ENCODE assay signal across 1 cellular context in the genomic region with DNA sequence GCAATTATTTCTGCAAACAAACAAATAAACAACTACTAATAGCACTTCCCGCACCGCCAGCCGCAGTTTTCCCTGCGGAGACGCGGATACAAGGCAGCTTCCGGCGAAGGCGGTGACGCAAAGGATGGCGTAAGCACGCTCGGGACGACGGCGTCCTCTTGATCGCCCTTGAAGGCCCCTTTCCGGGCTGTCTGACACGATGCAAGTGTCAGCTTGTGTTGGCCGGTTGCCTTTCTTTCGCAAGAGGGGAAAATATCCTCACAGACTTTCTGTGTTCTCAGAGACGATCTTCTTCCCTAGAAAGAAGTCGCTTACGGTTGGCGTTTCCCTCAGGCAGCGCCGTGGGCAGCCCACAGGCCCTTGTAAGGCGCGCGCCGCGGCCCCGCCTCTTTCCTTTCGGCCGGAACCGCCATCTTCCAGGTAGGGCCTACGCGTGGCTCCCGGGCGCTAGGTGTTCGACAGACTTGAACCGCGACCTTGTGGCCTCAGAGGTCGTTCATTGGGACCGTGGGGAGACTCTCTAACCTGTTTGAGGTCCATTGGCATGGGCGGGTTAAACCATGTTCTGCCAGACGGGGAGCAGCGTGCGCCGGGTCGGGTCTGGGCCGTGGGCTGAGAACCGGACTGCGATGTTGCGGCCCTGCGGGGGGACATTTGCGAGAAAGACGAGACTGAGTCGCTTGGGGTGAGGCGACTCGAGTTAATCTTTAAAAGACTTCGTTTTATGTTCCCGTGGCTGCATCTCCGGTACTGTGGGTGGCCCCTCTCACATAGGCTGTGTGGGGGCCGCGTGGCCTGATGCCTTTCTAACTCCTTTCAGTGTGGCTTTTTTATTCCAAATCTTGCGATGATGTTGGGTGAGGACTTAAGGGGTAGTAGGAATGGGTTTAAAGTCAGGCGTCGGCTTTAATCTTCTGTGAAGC.
TF ChIP-seq lines count a peak whose summit lies in the region.

A gene (plus strand): TSS at position 393 of the 923 bp plus-strand sequence. CDS start 2,219 bp downstream, outside the sequence.

TF ChIP-seq in K562, 482 proteins besides CTCF, POLR2A, EP300 and RAD21 (continued from another document and continues in another):
- 0 out of 2 replicates have a peak, but pooled peaks have one; percentile 40 for TF ChIP-seq NR4A1 (CRISPR knock-in tag; IDR thresholded peaks at IDR 0.05)
- no peak for TF ChIP-seq NR4A1 (tag; IDR thresholded peaks at IDR 0.05)
- 0 out of 2 replicates have a peak, but pooled peaks have one; percentile 17 for TF ChIP-seq TCF3 (CRISPR knock-in tag; IDR thresholded peaks at IDR 0.05)
- TF ChIP-seq HDAC1 (IDR thresholded peaks at IDR 0.05): peak in 1 of 2 experiments; percentile 55; a peak in 2 of 4 replicates
- TF ChIP-seq TAL1 (IDR thresholded peaks at IDR 0.05): peak; percentile 36
- TF ChIP-seq, protein P1, sequence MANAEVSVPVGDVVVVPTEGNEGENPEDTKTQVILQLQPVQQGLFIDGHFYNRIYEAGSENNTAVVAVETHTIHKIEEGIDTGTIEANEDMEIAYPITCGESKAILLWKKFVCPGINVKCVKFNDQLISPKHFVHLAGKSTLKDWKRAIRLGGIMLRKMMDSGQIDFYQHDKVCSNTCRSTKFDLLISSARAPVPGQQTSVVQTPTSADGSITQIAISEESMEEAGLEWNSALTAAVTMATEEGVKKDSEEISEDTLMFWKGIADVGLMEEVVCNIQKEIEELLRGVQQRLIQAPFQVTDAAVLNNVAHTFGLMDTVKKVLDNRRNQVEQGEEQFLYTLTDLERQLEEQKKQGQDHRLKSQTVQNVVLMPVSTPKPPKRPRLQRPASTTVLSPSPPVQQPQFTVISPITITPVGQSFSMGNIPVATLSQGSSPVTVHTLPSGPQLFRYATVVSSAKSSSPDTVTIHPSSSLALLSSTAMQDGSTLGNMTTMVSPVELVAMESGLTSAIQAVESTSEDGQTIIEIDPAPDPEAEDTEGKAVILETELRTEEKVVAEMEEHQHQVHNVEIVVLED (CRISPR knock-in tag; IDR thresholded peaks at IDR 0.05): peak; percentile 94
- no peak for TF ChIP-seq XRCC4 (IDR thresholded peaks at IDR 0.05; ENCODE audit: extremely low read depth, insufficient read depth, insufficient read length)
- TF ChIP-seq POLR2H (tag; IDR thresholded peaks at IDR 0.05; ENCODE audit: low read depth): peak; percentile 83
- TF ChIP-seq NFIC (IDR thresholded peaks at IDR 0.05): peak; percentile 79
- no peak for TF ChIP-seq MAFG (tag; conservative IDR thresholded peaks at IDR 0.05)
- TF ChIP-seq RBM22 (IDR thresholded peaks at IDR 0.05; ENCODE audit: low read depth, low read length, poor library complexity, severe bottlenecking): peak; percentile 71
- 0 out of 2 replicates have a peak, but pooled peaks have one; percentile 35 for TF ChIP-seq ZNF263 (CRISPR knock-in tag; IDR thresholded peaks at IDR 0.05; ENCODE audit: borderline replicate concordance)
- peak; percentile 80 for TF ChIP-seq ZZZ3 (IDR thresholded peaks at IDR 0.05)
- TF ChIP-seq ETV1 (tag; conservative IDR thresholded peaks at IDR 0.05; ENCODE audit: low read depth): peak; percentile 92
- no peak for TF ChIP-seq RFX5 (IDR thresholded peaks at IDR 0.05; ENCODE audit: low read depth, low read length)
- TF ChIP-seq SIX5 (IDR thresholded peaks at IDR 0.05; ENCODE audit: borderline replicate concordance in 1 of 2, insufficient read depth in 1 of 2, low read depth in 1 of 2, low read length in 2 of 2): no peak
- TF ChIP-seq ZC3H8 (IDR thresholded peaks at IDR 0.05): no peak
- no peak for TF ChIP-seq GABPB2 (CRISPR knock-in tag; conservative IDR thresholded peaks at IDR 0.05)
- TF ChIP-seq RBM15 (IDR thresholded peaks at IDR 0.05; ENCODE audit: insufficient read depth, low read length): no peak
- no peak for TF ChIP-seq ZNF134 (CRISPR knock-in tag; conservative IDR thresholded peaks at IDR 0.05)
- TF ChIP-seq, protein P2, sequence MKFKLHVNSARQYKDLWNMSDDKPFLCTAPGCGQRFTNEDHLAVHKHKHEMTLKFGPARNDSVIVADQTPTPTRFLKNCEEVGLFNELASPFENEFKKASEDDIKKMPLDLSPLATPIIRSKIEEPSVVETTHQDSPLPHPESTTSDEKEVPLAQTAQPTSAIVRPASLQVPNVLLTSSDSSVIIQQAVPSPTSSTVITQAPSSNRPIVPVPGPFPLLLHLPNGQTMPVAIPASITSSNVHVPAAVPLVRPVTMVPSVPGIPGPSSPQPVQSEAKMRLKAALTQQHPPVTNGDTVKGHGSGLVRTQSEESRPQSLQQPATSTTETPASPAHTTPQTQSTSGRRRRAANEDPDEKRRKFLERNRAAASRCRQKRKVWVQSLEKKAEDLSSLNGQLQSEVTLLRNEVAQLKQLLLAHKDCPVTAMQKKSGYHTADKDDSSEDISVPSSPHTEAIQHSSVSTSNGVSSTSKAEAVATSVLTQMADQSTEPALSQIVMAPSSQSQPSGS (CRISPR knock-in tag; IDR thresholded peaks at IDR 0.05): no peak
- TF ChIP-seq YY1 (IDR thresholded peaks at IDR 0.05; ENCODE audit: borderline replicate concordance in 1 of 3, control insufficient read depth in 1 of 3, extremely low read depth in 1 of 3, insufficient read depth in 3 of 3, insufficient read length in 1 of 3, insufficient replicate concordance in 2 of 3, low read depth in 1 of 3, low read length in 2 of 3): peak in 2 of 3 experiments; percentile 87 to 91
- no peak for TF ChIP-seq ZNF165 (CRISPR knock-in tag; IDR thresholded peaks at IDR 0.05; ENCODE audit: borderline replicate concordance)
- TF ChIP-seq ZNF3 (CRISPR knock-in tag; IDR thresholded peaks at IDR 0.05): no peak
- no peak for TF ChIP-seq POLR3A (IDR thresholded peaks at IDR 0.05; ENCODE audit: borderline replicate concordance, extremely low read depth, insufficient read depth, insufficient read length)
- no peak for TF ChIP-seq ZNF764 (CRISPR knock-in tag; IDR thresholded peaks at IDR 0.05; ENCODE audit: low read depth)
- TF ChIP-seq SAP30 (IDR thresholded peaks at IDR 0.05; ENCODE audit: borderline replicate concordance, insufficient read depth, low read depth, low read length, poor library complexity, severe bottlenecking): peak; percentile 41
- TF ChIP-seq ZNF696 (CRISPR knock-in tag; conservative IDR thresholded peaks at IDR 0.05): no peak
- TF ChIP-seq, protein P3, sequence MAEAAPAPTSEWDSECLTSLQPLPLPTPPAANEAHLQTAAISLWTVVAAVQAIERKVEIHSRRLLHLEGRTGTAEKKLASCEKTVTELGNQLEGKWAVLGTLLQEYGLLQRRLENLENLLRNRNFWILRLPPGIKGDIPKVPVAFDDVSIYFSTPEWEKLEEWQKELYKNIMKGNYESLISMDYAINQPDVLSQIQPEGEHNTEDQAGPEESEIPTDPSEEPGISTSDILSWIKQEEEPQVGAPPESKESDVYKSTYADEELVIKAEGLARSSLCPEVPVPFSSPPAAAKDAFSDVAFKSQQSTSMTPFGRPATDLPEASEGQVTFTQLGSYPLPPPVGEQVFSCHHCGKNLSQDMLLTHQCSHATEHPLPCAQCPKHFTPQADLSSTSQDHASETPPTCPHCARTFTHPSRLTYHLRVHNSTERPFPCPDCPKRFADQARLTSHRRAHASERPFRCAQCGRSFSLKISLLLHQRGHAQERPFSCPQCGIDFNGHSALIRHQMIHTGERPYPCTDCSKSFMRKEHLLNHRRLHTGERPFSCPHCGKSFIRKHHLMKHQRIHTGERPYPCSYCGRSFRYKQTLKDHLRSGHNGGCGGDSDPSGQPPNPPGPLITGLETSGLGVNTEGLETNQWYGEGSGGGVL (CRISPR knock-in tag; IDR thresholded peaks at IDR 0.05): no peak
- TF ChIP-seq WHSC1 (IDR thresholded peaks at IDR 0.05; ENCODE audit: low read length): no peak
- TF ChIP-seq CBFB (CRISPR knock-in tag; IDR thresholded peaks at IDR 0.05): no peak
- no peak for TF ChIP-seq ZNF668 (CRISPR knock-in tag; IDR thresholded peaks at IDR 0.05)
- no peak for TF ChIP-seq SPI1 (IDR thresholded peaks at IDR 0.05; ENCODE audit: borderline replicate concordance, low read depth, low read length)
- TF ChIP-seq ZNF507 (tag; conservative IDR thresholded peaks at IDR 0.05): no peak
- peak; percentile 92 for TF ChIP-seq GABPB1 (CRISPR knock-in tag; IDR thresholded peaks at IDR 0.05)
- no peak for TF ChIP-seq RHOXF2B (CRISPR knock-in tag; conservative IDR thresholded peaks at IDR 0.05)
- TF ChIP-seq SNRNP70 (optimal IDR thresholded peaks at IDR 0.05; ENCODE audit: low read depth, low read length): no peak
- TF ChIP-seq, protein P4, sequence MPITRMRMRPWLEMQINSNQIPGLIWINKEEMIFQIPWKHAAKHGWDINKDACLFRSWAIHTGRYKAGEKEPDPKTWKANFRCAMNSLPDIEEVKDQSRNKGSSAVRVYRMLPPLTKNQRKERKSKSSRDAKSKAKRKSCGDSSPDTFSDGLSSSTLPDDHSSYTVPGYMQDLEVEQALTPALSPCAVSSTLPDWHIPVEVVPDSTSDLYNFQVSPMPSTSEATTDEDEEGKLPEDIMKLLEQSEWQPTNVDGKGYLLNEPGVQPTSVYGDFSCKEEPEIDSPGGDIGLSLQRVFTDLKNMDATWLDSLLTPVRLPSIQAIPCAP (CRISPR knock-in tag; IDR thresholded peaks at IDR 0.05; ENCODE audit: borderline replicate concordance): no peak
- TF ChIP-seq, protein P5, sequence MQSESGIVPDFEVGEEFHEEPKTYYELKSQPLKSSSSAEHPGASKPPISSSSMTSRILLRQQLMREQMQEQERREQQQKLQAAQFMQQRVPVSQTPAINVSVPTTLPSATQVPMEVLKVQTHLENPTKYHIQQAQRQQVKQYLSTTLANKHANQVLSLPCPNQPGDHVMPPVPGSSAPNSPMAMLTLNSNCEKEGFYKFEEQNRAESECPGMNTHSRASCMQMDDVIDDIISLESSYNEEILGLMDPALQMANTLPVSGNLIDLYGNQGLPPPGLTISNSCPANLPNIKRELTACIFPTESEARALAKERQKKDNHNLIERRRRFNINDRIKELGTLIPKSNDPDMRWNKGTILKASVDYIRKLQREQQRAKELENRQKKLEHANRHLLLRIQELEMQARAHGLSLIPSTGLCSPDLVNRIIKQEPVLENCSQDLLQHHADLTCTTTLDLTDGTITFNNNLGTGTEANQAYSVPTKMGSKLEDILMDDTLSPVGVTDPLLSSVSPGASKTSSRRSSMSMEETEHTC (IDR thresholded peaks at IDR 0.05): no peak
- TF ChIP-seq TEAD2 (tag; IDR thresholded peaks at IDR 0.05): no peak
- TF ChIP-seq NELFE (IDR thresholded peaks at IDR 0.05; ENCODE audit: insufficient read depth, insufficient read length): no peak
- TF ChIP-seq, protein P6, sequence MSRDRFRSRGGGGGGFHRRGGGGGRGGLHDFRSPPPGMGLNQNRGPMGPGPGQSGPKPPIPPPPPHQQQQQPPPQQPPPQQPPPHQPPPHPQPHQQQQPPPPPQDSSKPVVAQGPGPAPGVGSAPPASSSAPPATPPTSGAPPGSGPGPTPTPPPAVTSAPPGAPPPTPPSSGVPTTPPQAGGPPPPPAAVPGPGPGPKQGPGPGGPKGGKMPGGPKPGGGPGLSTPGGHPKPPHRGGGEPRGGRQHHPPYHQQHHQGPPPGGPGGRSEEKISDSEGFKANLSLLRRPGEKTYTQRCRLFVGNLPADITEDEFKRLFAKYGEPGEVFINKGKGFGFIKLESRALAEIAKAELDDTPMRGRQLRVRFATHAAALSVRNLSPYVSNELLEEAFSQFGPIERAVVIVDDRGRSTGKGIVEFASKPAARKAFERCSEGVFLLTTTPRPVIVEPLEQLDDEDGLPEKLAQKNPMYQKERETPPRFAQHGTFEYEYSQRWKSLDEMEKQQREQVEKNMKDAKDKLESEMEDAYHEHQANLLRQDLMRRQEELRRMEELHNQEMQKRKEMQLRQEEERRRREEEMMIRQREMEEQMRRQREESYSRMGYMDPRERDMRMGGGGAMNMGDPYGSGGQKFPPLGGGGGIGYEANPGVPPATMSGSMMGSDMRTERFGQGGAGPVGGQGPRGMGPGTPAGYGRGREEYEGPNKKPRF (IDR thresholded peaks at IDR 0.05; ENCODE audit: low read depth, low read length): no peak
- TF ChIP-seq, protein P7, sequence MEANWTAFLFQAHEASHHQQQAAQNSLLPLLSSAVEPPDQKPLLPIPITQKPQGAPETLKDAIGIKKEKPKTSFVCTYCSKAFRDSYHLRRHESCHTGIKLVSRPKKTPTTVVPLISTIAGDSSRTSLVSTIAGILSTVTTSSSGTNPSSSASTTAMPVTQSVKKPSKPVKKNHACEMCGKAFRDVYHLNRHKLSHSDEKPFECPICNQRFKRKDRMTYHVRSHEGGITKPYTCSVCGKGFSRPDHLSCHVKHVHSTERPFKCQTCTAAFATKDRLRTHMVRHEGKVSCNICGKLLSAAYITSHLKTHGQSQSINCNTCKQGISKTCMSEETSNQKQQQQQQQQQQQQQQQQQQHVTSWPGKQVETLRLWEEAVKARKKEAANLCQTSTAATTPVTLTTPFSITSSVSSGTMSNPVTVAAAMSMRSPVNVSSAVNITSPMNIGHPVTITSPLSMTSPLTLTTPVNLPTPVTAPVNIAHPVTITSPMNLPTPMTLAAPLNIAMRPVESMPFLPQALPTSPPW (CRISPR knock-in tag; IDR thresholded peaks at IDR 0.05): peak; percentile 79
- TF ChIP-seq ZNF232 (CRISPR knock-in tag; IDR thresholded peaks at IDR 0.05): no peak
- no peak for TF ChIP-seq SRSF7 (optimal IDR thresholded peaks at IDR 0.05; ENCODE audit: low read depth, low read length)
- TF ChIP-seq KDM2B (CRISPR knock-in tag; IDR thresholded peaks at IDR 0.05): no peak
- TF ChIP-seq KAT2B (IDR thresholded peaks at IDR 0.05; ENCODE audit: low read depth, low read length): no peak
- TF ChIP-seq, protein P8, sequence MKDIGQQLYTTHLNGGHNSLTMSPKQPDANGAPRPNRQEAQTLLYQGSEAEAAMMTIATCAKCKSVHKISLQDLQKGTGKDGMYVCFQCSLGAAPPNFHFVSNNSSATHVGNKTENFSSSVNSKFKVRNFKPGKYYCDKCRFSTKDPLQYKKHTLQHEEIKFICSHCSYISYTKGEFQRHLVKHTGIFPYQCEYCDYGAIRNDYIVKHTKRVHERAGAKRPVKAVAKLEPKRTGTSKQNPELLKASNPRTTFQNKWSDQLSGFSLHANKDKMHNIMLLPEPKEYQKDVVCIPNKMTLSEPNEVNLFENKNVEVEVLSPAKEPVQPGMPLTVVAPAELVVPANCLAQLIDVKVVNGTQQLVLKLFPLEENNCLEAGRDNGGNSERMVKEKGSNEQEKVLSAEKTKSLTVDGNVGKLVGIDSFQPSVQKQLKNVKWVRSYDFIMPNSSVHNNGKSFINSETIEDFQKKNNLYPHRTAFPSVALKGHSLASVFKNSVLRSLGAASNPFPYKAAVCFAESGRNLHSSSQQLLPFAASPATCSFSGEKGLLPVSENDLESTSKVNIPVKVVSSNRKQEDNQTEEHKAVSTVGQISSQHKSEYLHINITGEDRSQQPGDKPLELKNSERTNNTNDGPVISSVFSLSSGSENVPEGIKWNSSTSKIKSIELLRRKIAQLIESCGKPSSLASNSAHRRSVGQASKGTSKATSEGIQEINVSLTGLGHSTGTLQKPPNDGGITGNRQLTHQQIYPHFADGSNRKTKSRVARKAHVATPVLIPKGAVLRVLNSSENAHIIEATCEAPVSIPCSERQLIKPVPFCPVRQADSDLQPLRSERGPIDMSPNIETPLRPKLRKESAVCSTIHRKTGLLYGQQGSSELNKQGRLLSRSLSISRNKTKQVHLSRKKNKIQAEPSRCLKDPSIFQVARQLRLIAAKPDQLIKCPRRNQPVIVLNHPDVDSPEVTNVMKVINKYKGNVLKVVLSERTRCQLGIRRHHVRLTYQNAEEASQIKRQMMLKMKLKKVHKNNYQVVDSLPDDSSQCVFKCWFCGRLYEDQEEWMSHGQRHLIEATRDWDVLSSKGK (CRISPR knock-in tag; IDR thresholded peaks at IDR 0.05): no peak
- no peak for TF ChIP-seq ARHGAP35 (IDR thresholded peaks at IDR 0.05; ENCODE audit: partially characterized antibody)
- peak; percentile 58; the same call in 1 of the 2 replicates for TF ChIP-seq KLF13 (tag; IDR thresholded peaks at IDR 0.05; ENCODE audit: borderline replicate concordance, low read depth)
- TF ChIP-seq ZNF77 (CRISPR knock-in tag; IDR thresholded peaks at IDR 0.05): no peak
- no peak for TF ChIP-seq SREBF2 (CRISPR knock-in tag; IDR thresholded peaks at IDR 0.05)
- TF ChIP-seq SRSF1 (IDR thresholded peaks at IDR 0.05; ENCODE audit: low read depth, low read length): no peak
